ENCODE assay signal across 8 cellular contexts in the genomic region with DNA sequence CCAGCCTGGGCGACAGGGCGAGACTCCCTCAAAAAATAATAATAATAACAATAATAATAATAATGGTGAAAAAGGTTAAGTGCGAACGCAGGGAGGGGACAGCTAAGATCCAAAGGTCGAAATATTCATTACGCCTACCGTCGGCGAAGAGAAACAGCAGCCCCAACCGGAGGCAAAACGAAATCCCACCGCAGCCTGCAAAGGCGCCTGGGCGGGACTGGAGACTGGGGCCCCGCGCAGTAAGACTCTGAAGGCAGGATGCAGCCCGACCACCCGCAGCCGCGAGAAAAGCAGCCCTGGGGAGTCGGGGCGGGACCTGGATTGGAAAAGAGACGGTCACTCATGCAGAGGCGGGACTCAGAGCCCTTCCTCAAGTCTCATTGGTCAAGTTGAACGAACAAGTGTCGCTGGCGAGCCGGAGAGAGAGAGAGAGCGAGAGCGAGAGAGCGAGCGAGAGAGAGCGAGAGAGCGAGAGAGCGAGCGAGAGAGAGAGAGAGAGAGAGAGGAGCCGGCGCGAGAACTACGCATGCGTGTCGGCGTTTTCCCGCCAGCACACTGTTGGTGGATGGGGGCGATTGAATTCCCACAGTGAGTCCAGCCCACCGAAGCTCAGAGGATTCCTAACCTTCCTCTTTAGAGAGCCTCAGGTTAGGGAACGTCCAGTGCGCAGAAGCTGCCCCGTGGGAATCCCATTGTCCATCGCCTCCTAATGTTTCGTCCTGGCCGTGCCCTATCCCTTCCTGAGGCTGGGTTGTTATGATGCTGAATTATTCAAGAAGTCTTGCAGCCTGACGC. TPM values are rescaled to one million over a fixed set of nuclear protein-coding genes. Genes with fewer than 3 reads are reported as not detected.
DNase-seq lines count a peak whose midpoint lies in the region; ATAC-seq and TF ChIP-seq lines count a peak whose summit lies in the region.

No MANE protein-coding gene starts in this region.

- DNase-seq in H4 (ENCODE audit: low spot score) (peak; percentile 99), LNCaP clone FGC (ENCODE audit: low read depth) (peak; percentile 98), RPMI8226 (peak; percentile 99), fibroblast of pulmonary artery (ENCODE audit: low read depth) (peak; percentile 100)
- DNase-seq in activated T-helper 2 cell treated with anti-CD3 and anti-CD28 coated beads, Interferon-gamma antibody, Interleukin-2, Interleukin-4, amounts not matched to agents 10 μg/mL and 5 μg/mL and 100 μg/mL, durations not matched to agents 14 hours and 24 hours and 36 hours (ENCODE audit: low spot score) = peak; percentile 97
- peak; percentile 96 for DNase-seq in stimulated activated naive CD8-positive, alpha-beta T cell treated with anti-CD3 and anti-CD28 coated beads, Interleukin-15, Interleukin-2, amounts not matched to agents 100 U/mL and 50 U/mL, for 24 hours

- no peaks in the 10 kb centered on the region for H3K9me3 ChIP-seq in ES-I3 (ENCODE audit: control insufficient read depth, insufficient read depth, low read length)

- H3K4me1 Mint-ChIP-seq in activated T-helper 2 cell treated with anti-CD3 and anti-CD28 coated beads, Interferon-gamma antibody, Interleukin-2, Interleukin-4, amounts not matched to agents 10 μg/mL and 5 μg/mL and 100 μg/mL, durations not matched to agents 14 hours and 24 hours and 36 hours (ENCODE audit: low read depth) = peaks cover 32% of the 10 kb centered on the region
- peaks cover 19% of the 10 kb centered on the region for H3K4me1 Mint-ChIP-seq in nephron

- no peaks in the 10 kb centered on the region for H3K9me3 Mint-ChIP-seq in activated T-helper 2 cell treated with anti-CD3 and anti-CD28 coated beads, Interferon-gamma antibody, Interleukin-2, Interleukin-4, amounts not matched to agents 10 μg/mL and 5 μg/mL and 100 μg/mL, durations not matched to agents 14 hours and 24 hours and 36 hours
- no peaks in the 10 kb centered on the region for H3K9me3 Mint-ChIP-seq in nephron

- no peaks in the 10 kb centered on the region; the same call in 1 of the 2 replicates for H3K36me3 ChIP-seq in ES-I3 (ENCODE audit: insufficient read depth, low read length)

- H3K36me3 Mint-ChIP-seq in activated T-helper 2 cell treated with anti-CD3 and anti-CD28 coated beads, Interferon-gamma antibody, Interleukin-2, Interleukin-4, amounts not matched to agents 10 μg/mL and 5 μg/mL and 100 μg/mL, durations not matched to agents 14 hours and 24 hours and 36 hours (ENCODE audit: low read depth) = peaks cover 20% of the 10 kb centered on the region
- peaks cover 16% of the 10 kb centered on the region for H3K36me3 Mint-ChIP-seq in nephron (ENCODE audit: low read depth)

- intact Hi-C loops in activated T-helper 2 cell treated with anti-CD3 and anti-CD28 coated beads, Interferon-gamma antibody, Interleukin-2, Interleukin-4, amounts not matched to agents 10 μg/mL and 5 μg/mL and 100 μg/mL, durations not matched to agents 14 hours and 24 hours and 36 hours (cut with micrococcal nuclease) = loop anchor here (1.0 to 5.0 kb wide), 4 partner anchors 17 to 443 kb away; partner anchors contain the start of genes DAP3, MTX1, THBS3 and YY1AP1

- H3K9ac ChIP-seq in ES-I3 (ENCODE audit: low read depth, low read length) = peak overlapping the region; percentile 31

- peak; percentile 51 for TF ChIP-seq CTCF in LNCaP clone FGC (IDR thresholded peaks at IDR 0.05; ENCODE audit: control insufficient read depth, extremely low read depth, insufficient read depth)
- TF ChIP-seq CTCF in fibroblast of pulmonary artery (IDR thresholded peaks at IDR 0.05; ENCODE audit: low read length, missing control alignments) = peak; percentile 24
- TF ChIP-seq CTCF in nephron (IDR thresholded peaks at IDR 0.05; ENCODE audit: unreplicated experiment in 3 of 3) = peak; percentile 21 to 46 (median 36)

- H3K27me3 Mint-ChIP-seq in activated T-helper 2 cell treated with anti-CD3 and anti-CD28 coated beads, Interferon-gamma antibody, Interleukin-2, Interleukin-4, amounts not matched to agents 10 μg/mL and 5 μg/mL and 100 μg/mL, durations not matched to agents 14 hours and 24 hours and 36 hours (ENCODE audit: low read depth) = peaks cover 2% of the 10 kb centered on the region
- peaks cover 7% of the 10 kb centered on the region for H3K27me3 Mint-ChIP-seq in nephron (ENCODE audit: low read depth)

- peak; percentile 96 for ATAC-seq in stimulated activated naive CD8-positive, alpha-beta T cell treated with anti-CD3 and anti-CD28 coated beads, Interleukin-15, Interleukin-2, amounts not matched to agents 100 U/mL and 50 U/mL, for 24 hours

- H3K4me3 Mint-ChIP-seq in activated T-helper 2 cell treated with anti-CD3 and anti-CD28 coated beads, Interferon-gamma antibody, Interleukin-2, Interleukin-4, amounts not matched to agents 10 μg/mL and 5 μg/mL and 100 μg/mL, durations not matched to agents 14 hours and 24 hours and 36 hours (ENCODE audit: low read depth) = peak overlapping the region; percentile 77
- H3K4me3 Mint-ChIP-seq in nephron = peak overlapping the region; percentile 75 to 80 (median 79)

- H3K27ac Mint-ChIP-seq in activated T-helper 2 cell treated with anti-CD3 and anti-CD28 coated beads, Interferon-gamma antibody, Interleukin-2, Interleukin-4, amounts not matched to agents 10 μg/mL and 5 μg/mL and 100 μg/mL, durations not matched to agents 14 hours and 24 hours and 36 hours = peak overlapping the region; percentile 87
- peak overlapping the region; percentile 53 to 86 (median 81) for H3K27ac Mint-ChIP-seq in nephron

- peaks cover 5% of the 10 kb centered on the region; the same call in 1 of the 2 replicates for H3K4me1 ChIP-seq in ES-I3 (ENCODE audit: insufficient read depth, low read length)

- H3K4me3 ChIP-seq in LNCaP clone FGC (ENCODE audit: low read depth, low read length) (peak overlapping the region; percentile 70), fibroblast of pulmonary artery (replicated peaks; ENCODE audit: low read depth, low read length) (peak overlapping the region; percentile 74)

RNA-seq across cellular contexts. Expression of gene ENTREP3, which starts 10.7 kb away (rescaled TPM):
- total RNA-seq in H4 (2014; rRNA removed; shearing (Covaris generic)) = 5.7 and 11.0 TPM in 2 replicates
- total RNA-seq in activated T-helper 2 cell treated with anti-CD3 and anti-CD28 coated beads, Interferon-gamma antibody, Interleukin-2, Interleukin-4, amounts not matched to agents 10 μg/mL and 5 μg/mL and 100 μg/mL, durations not matched to agents 14 hours and 24 hours and 36 hours = 42.5 and 45.5 TPM in 2 replicates

RNA-seq across cellular contexts. Expression of gene SCAMP3, which starts 17.6 kb away (rescaled TPM):
- total RNA-seq in H4 (2014; rRNA removed; shearing (Covaris generic)) = 72.7 and 133 TPM in 2 replicates
- 113 and 123 TPM in 2 replicates for total RNA-seq in activated T-helper 2 cell treated with anti-CD3 and anti-CD28 coated beads, Interferon-gamma antibody, Interleukin-2, Interleukin-4, amounts not matched to agents 10 μg/mL and 5 μg/mL and 100 μg/mL, durations not matched to agents 14 hours and 24 hours and 36 hours

RNA-seq across cellular contexts. Expression of gene CLK2, which starts 28.7 kb away (rescaled TPM):
- total RNA-seq in H4 (2014; rRNA removed; shearing (Covaris generic)) = 13.7 and 14.6 TPM in 2 replicates
- 95.7 and 96.8 TPM in 2 replicates for total RNA-seq in activated T-helper 2 cell treated with anti-CD3 and anti-CD28 coated beads, Interferon-gamma antibody, Interleukin-2, Interleukin-4, amounts not matched to agents 10 μg/mL and 5 μg/mL and 100 μg/mL, durations not matched to agents 14 hours and 24 hours and 36 hours

RNA-seq across cellular contexts. Expression of gene HCN3, which starts 32.7 kb away (rescaled TPM):
- 0.52 TPM in 1 of 2 replicates, not detected in the other for total RNA-seq in H4 (2014; rRNA removed; shearing (Covaris generic))
- total RNA-seq in activated T-helper 2 cell treated with anti-CD3 and anti-CD28 coated beads, Interferon-gamma antibody, Interleukin-2, Interleukin-4, amounts not matched to agents 10 μg/mL and 5 μg/mL and 100 μg/mL, durations not matched to agents 14 hours and 24 hours and 36 hours = 4.8 and 5.4 TPM in 2 replicates

RNA-seq across cellular contexts. Expression of gene MTX1, which starts 36.1 kb away (rescaled TPM):
- 79.5 and 82.1 TPM in 2 replicates for total RNA-seq in H4 (2014; rRNA removed; shearing (Covaris generic))
- total RNA-seq in activated T-helper 2 cell treated with anti-CD3 and anti-CD28 coated beads, Interferon-gamma antibody, Interleukin-2, Interleukin-4, amounts not matched to agents 10 μg/mL and 5 μg/mL and 100 μg/mL, durations not matched to agents 14 hours and 24 hours and 36 hours = 58.6 and 64.0 TPM in 2 replicates

Comparison
In these comparisons a context has a peak if more than half of its experiments do, and no peak if none do; other contexts are left out.
1. Peak in every context shown above with its lines: DNase-seq, ATAC-seq and H3K4me3 ChIP-seq.